ENCODE assay signal across 18 cellular contexts in the genomic region with DNA sequence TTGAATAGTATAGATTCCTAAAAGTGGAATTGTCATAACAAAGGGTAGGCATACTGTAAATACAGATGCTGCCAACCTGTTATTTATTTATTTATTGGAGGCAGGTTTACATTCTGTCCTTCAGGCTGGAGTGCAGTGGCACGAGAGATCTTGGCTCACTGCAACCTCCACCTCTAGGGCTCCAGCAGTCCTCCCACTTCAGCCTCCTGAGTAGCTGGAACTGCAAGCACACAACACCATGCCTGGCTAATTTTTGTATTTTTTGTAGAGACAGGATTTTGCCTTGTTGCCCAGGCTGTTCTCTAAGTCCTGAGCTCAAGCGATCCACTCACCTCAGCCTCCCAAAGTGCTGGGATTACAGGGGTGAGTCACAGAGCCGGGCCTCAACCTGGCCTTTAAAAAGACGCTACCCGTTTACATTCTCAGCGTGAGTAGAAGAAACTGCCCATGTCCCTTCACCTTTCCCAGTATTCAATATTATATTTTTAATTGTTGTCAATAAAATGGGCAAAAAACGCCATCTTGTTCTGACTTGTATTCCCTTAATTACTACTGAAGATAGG.
"Had no signal": no experiment of that assay in that cellular context is flagged by ENCODE, and none has a peak within 500 bp of the region (broad histone marks: within the 10 kb centered on the region; RNA-seq: fewer than 3 reads in every experiment).

No MANE protein-coding gene starts in this region.

- H3K4me1 ChIP-seq: uterus had no signal

- ATAC-seq: effector memory CD8-positive, alpha-beta T cell; gastroesophageal sphincter had no signal

- DNase-seq: effector memory CD8-positive, alpha-beta T cell; esophagus squamous epithelium; foreskin fibroblast; glutamatergic neuron; islet precursor cell; mesenchymal stem cell; posterior cingulate gyrus; small intestine; stimulated activated CD4-positive, alpha-beta T cell treated with anti-CD3 and anti-CD28 coated beads, Interleukin-12 subunit alpha, Interleukin-12 subunit beta, amount 100 ng/mL, for 4 hours; stimulated activated naive CD4-positive, alpha-beta T cell had no signal

- H3K4me3 Mint-ChIP-seq: dendritic cell treated with granulocyte-macrophage colony-stimulating factor and Interleukin-4, amounts not matched to agents 40 ng/mL and 50 ng/mL, for 4 days; effector memory CD8-positive, alpha-beta T cell had no signal

- H3K27ac ChIP-seq: esophagus squamous epithelium, right atrium auricular region, suprapubic skin, thyroid gland had no signal

- H3K36me3 Mint-ChIP-seq: type B pancreatic cell had no signal

- H3K4me3 ChIP-seq: esophagus squamous epithelium, gastroesophageal sphincter, right atrium auricular region, suprapubic skin, thyroid gland, uterus had no signal

- H3K27me3 ChIP-seq: esophagus squamous epithelium, gastroesophageal sphincter, right atrium auricular region, suprapubic skin, thyroid gland, uterus had no signal

- FAIRE-seq: colon, small intestine had no signal

- H3K27ac Mint-ChIP-seq: dendritic cell treated with granulocyte-macrophage colony-stimulating factor and Interleukin-4, amounts not matched to agents 40 ng/mL and 50 ng/mL, for 4 days; effector memory CD8-positive, alpha-beta T cell had no signal

- H3K36me3 ChIP-seq: esophagus squamous epithelium, gastroesophageal sphincter, right atrium auricular region, suprapubic skin, thyroid gland, uterus had no signal

- H3K9me3 Mint-ChIP-seq: dendritic cell treated with granulocyte-macrophage colony-stimulating factor and Interleukin-4, amounts not matched to agents 40 ng/mL and 50 ng/mL, for 4 days; effector memory CD8-positive, alpha-beta T cell; type B pancreatic cell had no signal

- H3K9me3 ChIP-seq: esophagus squamous epithelium, gastroesophageal sphincter, right atrium auricular region, suprapubic skin, thyroid gland, uterus had no signal

- H3K27me3 Mint-ChIP-seq: type B pancreatic cell had no signal
